Comparison of ENCODE assay signal across 8 cellular contexts in genomic region chr11:17352925-17353227, GRCh38. TPM values are rescaled to one million over a fixed set of nuclear protein-coding genes. Genes with fewer than 3 reads are reported as not detected.
DNase-seq lines count a peak whose midpoint lies in the region; ATAC-seq and TF ChIP-seq lines count a peak whose summit lies in the region.

No MANE protein-coding gene starts in this region.

- H3K27me3 ChIP-seq in BLaER1: peaks cover 56% of the 10 kb centered on the region

- TF ChIP-seq POLR2A in GM18505 (IDR thresholded peaks at IDR 0.05; ENCODE audit: borderline replicate concordance, extremely low read depth, insufficient read depth, insufficient read length): no peak

- no peaks in the 10 kb centered on the region for H3K27me3 Mint-ChIP-seq in natural killer cell (ENCODE audit: low read depth in 2 of 2)

- H3K27ac Mint-ChIP-seq in natural killer cell: peak overlapping the region; percentile 88

- ATAC-seq in GM21381 (IDR thresholded peaks at IDR 0.05; ENCODE audit: unreplicated experiment): peak; percentile 41
- ATAC-seq in esophagus mucosa: peak; percentile 62
- peak; percentile 41 to 61 (median 47) for ATAC-seq in natural killer cell
- no peak for ATAC-seq in GM18505 (IDR thresholded peaks at IDR 0.05; ENCODE audit: unreplicated experiment)
- no peak for ATAC-seq in HG02970 (IDR thresholded peaks at IDR 0.05; ENCODE audit: low FRiP score, unreplicated experiment)

- H4K20me1 ChIP-seq in BLaER1: peaks cover 47% of the 10 kb centered on the region

- H3K4me1 Mint-ChIP-seq in natural killer cell: peaks cover 36 to 38% of the 10 kb centered on the region in 2 donors

- intact Hi-C loops in natural killer cell (cut with micrococcal nuclease): loop anchor here (5.0 to 10.0 kb wide), 2 partner anchors 118 to 146 kb away; partner anchors contain the start of gene PIK3C2A

- H3K27ac ChIP-seq in BLaER1: no peak overlapping the region

- H3K9me3 Mint-ChIP-seq in natural killer cell: no peaks in the 10 kb centered on the region

- H3K36me3 Mint-ChIP-seq in natural killer cell: no peaks in the 10 kb centered on the region

- H3K9me3 ChIP-seq in BLaER1: peaks cover 10% of the 10 kb centered on the region

- H3K4me3 ChIP-seq in BLaER1: peak overlapping the region; percentile 64

- H3K4me3 Mint-ChIP-seq in natural killer cell: peak overlapping the region; percentile 93

- H3K4me2 ChIP-seq in BLaER1: peak overlapping the region; percentile 95

- peaks cover 28% of the 10 kb centered on the region for H3K4me1 ChIP-seq in BLaER1

- DNase-seq in NCI-H2029 (lab: John Stamatoyannopoulos, UW) (peak; percentile 55), activated T-cell treated with anti-CD3 and anti-CD28 coated beads for 48 hours (ENCODE audit: low read depth) (peak; percentile 20), natural killer cell (peak; percentile 36)

- H3K36me3 ChIP-seq in BLaER1: peaks cover 6% of the 10 kb centered on the region

- no peak overlapping the region for H3K9ac ChIP-seq in BLaER1

- TF ChIP-seq CTCF in natural killer cell (IDR thresholded peaks at IDR 0.05): no peak

RNA-seq across cellular contexts. Expression of gene NCR3LG1, which starts 1.3 kb away (rescaled TPM):
- total RNA-seq in esophagus mucosa: 1.4 TPM
- total RNA-seq in natural killer cell: 10 to 100 TPM in 1 of 3 donors, 1 to 10 TPM in 2; 6.3 to 10.1 (median 9.7) TPM

RNA-seq across cellular contexts. Expression of gene KCNJ11, which starts 35.6 kb away (rescaled TPM):
- 0.36 TPM for total RNA-seq in esophagus mucosa
- under 1 TPM in 1 of 3 donors, not detected in 2; 1.00 TPM for total RNA-seq in natural killer cell

Comparison
In these comparisons a context has a peak if more than half of its experiments do, and no peak if none do; other contexts are left out.
1. ATAC-seq: peak in GM21381 (single experiment), esophagus mucosa (single experiment) and natural killer cell (3 of 3); none in GM18505 (single experiment) and HG02970 (single experiment).
2. Peak in every context shown above with its lines, with median percentiles within 50 percentile points of each other: DNase-seq.